1 cellular context compared by ENCODE assay signal in the genomic region with DNA sequence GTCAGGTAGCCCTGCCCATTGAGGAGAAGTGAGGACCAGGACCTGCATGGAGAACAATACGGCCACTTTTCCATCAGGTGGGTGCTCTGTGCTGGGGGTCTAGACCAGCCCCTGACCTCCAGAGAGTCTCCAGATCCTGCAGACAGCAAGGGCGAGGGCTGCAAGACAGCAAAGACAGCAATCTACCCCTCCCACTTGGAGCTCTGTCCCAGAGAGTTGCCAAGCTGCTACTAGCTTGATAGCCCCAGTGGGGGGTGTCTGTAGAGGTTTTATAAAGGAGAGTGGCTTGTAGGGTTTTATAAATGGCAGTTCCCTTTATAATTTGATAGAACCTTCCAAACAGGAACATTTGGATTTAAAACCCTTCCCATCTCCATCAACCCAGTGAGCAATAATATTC.
TF ChIP-seq lines count a peak whose summit lies in the region.

No MANE protein-coding gene starts in this region.

TF ChIP-seq in GM23338, 12 proteins besides CTCF, POLR2A, EP300 and RAD21 (continued from another document):
- TF ChIP-seq, protein P1, sequence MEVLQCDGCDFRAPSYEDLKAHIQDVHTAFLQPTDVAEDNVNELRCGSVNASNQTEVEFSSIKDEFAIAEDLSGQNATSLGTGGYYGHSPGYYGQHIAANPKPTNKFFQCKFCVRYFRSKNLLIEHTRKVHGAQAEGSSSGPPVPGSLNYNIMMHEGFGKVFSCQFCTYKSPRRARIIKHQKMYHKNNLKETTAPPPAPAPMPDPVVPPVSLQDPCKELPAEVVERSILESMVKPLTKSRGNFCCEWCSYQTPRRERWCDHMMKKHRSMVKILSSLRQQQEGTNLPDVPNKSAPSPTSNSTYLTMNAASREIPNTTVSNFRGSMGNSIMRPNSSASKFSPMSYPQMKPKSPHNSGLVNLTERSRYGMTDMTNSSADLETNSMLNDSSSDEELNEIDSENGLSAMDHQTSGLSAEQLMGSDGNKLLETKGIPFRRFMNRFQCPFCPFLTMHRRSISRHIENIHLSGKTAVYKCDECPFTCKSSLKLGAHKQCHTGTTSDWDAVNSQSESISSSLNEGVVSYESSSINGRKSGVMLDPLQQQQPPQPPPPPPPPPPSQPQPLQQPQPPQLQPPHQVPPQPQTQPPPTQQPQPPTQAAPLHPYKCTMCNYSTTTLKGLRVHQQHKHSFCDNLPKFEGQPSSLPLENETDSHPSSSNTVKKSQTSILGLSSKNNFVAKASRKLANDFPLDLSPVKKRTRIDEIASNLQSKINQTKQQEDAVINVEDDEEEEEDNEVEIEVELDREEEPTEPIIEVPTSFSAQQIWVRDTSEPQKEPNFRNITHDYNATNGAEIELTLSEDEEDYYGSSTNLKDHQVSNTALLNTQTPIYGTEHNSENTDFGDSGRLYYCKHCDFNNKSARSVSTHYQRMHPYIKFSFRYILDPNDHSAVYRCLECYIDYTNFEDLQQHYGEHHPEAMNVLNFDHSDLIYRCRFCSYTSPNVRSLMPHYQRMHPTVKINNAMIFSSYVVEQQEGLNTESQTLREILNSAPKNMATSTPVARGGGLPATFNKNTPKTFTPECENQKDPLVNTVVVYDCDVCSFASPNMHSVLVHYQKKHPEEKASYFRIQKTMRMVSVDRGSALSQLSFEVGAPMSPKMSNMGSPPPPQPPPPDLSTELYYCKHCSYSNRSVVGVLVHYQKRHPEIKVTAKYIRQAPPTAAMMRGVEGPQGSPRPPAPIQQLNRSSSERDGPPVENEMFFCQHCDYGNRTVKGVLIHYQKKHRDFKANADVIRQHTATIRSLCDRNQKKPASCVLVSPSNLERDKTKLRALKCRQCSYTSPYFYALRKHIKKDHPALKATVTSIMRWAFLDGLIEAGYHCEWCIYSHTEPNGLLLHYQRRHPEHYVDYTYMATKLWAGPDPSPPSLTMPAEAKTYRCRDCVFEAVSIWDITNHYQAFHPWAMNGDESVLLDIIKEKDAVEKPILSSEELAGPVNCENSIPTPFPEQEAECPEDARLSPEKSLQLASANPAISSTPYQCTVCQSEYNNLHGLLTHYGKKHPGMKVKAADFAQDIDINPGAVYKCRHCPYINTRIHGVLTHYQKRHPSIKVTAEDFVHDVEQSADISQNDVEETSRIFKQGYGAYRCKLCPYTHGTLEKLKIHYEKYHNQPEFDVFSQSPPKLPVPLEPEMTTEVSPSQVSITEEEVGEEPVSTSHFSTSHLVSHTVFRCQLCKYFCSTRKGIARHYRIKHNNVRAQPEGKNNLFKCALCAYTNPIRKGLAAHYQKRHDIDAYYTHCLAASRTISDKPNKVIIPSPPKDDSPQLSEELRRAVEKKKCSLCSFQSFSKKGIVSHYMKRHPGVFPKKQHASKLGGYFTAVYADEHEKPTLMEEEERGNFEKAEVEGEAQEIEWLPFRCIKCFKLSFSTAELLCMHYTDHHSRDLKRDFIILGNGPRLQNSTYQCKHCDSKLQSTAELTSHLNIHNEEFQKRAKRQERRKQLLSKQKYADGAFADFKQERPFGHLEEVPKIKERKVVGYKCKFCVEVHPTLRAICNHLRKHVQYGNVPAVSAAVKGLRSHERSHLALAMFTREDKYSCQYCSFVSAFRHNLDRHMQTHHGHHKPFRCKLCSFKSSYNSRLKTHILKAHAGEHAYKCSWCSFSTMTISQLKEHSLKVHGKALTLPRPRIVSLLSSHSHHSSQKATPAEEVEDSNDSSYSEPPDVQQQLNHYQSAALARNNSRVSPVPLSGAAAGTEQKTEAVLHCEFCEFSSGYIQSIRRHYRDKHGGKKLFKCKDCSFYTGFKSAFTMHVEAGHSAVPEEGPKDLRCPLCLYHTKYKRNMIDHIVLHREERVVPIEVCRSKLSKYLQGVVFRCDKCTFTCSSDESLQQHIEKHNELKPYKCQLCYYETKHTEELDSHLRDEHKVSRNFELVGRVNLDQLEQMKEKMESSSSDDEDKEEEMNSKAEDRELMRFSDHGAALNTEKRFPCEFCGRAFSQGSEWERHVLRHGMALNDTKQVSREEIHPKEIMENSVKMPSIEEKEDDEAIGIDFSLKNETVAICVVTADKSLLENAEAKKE (CRISPR knock-in tag; IDR thresholded peaks at IDR 0.05), result no peak
- TF ChIP-seq, protein P2, sequence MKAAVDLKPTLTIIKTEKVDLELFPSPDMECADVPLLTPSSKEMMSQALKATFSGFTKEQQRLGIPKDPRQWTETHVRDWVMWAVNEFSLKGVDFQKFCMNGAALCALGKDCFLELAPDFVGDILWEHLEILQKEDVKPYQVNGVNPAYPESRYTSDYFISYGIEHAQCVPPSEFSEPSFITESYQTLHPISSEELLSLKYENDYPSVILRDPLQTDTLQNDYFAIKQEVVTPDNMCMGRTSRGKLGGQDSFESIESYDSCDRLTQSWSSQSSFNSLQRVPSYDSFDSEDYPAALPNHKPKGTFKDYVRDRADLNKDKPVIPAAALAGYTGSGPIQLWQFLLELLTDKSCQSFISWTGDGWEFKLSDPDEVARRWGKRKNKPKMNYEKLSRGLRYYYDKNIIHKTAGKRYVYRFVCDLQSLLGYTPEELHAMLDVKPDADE (IDR thresholded peaks at IDR 0.05), result no peak
- no peak for TF ChIP-seq POLR2AphosphoS5 (IDR thresholded peaks at IDR 0.05; ENCODE audit: low read depth)
